In genomic region chr1:3530931-3531818, GRCh38 we compare ENCODE assay signal across 8 cellular contexts.
A peak's percentile ranks its signal among the peaks of the same experiment; 100 is the strongest.
DNase-seq lines count a peak whose midpoint lies in the region; ATAC-seq, FAIRE-seq and TF ChIP-seq lines count a peak whose summit lies in the region.

No MANE protein-coding gene starts in this region.

- POLR2A ChIA-PET in HepG2 (lab: Yijun Ruan, JAX): no interaction called here

- TF ChIP-seq RAD21 in HepG2 (CRISPR knock-in tag; IDR thresholded peaks at IDR 0.05): no peak

- H3K4me2 ChIP-seq in HepG2 (ENCODE audit: low read depth, low read length): peak overlapping the region; percentile 71

- ATAC-seq in HepG2 (peak; percentile 54), GM18520 (IDR thresholded peaks at IDR 0.05; ENCODE audit: unreplicated experiment) (no peak)

- no peak for TF ChIP-seq POLR2A in HepG2 (IDR thresholded peaks at IDR 0.05; ENCODE audit: insufficient read depth in 1 of 2, low read depth in 2 of 2, low read length in 2 of 2)

- H3K79me2 ChIP-seq in HepG2 (ENCODE audit: insufficient read depth, low read length): no peaks in the 10 kb centered on the region

- H3K9ac ChIP-seq in colonic mucosa (ENCODE audit: low read depth in 2 of 2, low read length in 2 of 2) (peak overlapping the region; percentile 69 to 72), HepG2 (ENCODE audit: insufficient read depth, low read depth, low read length) (no peak overlapping the region)

- H3K27me3 ChIP-seq in colonic mucosa: no peaks in the 10 kb centered on the region
- peaks cover 23 to 79% of the 10 kb centered on the region in 2 experiments for H3K27me3 ChIP-seq in HepG2 (ENCODE audit: control insufficient read depth in 1 of 2, insufficient read depth in 2 of 2, low read length in 2 of 2)

- DNase-seq in COLO829 (ENCODE audit: low spot score) (peak; percentile 73), NCI-H128 (lab: John Stamatoyannopoulos, UW; ENCODE audit: unreplicated experiment) (peak; percentile 50), colonic mucosa (peak; percentile 84), HepG2 (ENCODE audit: low spot score) (peak; percentile 67), medulla oblongata (ENCODE audit: extremely low spot score) (no peak)
- DNase-seq in activated CD4-positive, alpha-beta T cell treated with anti-CD3 and anti-CD28 coated beads for 4 hours: peak; percentile 71
- DNase-seq in stimulated activated CD4-positive, alpha-beta T cell treated with anti-CD3 and anti-CD28 coated beads, Interleukin-4, amount 100 ng/mL, for 24 hours: peak; percentile 74

- H3K4me3 ChIP-seq in colonic mucosa (peak overlapping the region; percentile 59), HepG2 (replicated peaks in 1 of 3; ENCODE audit: insufficient read depth in 1 of 3, low read depth in 2 of 3, low read length in 3 of 3) (peak overlapping the region; percentile 37 to 58 (median 41); a peak in 4 of 6 replicates)

- TF ChIP-seq CTCF in colonic mucosa (IDR thresholded peaks at IDR 0.05) (no peak), HepG2 (CRISPR knock-in tag; IDR thresholded peaks at IDR 0.05) (no peak)

- H3K4me1 ChIP-seq in colonic mucosa (peaks cover 15% of the 10 kb centered on the region), HepG2 (ENCODE audit: insufficient read depth, low read length) (peaks cover 9% of the 10 kb centered on the region)

- H3K36me3 ChIP-seq in colonic mucosa (no peaks in the 10 kb centered on the region), HepG2 (replicated peaks in 1 of 2; ENCODE audit: control insufficient read depth in 1 of 2, insufficient read depth in 2 of 2, low read length in 2 of 2) (no peaks in the 10 kb centered on the region)

- in situ Hi-C loops in HepG2 (cut with HindIII; ENCODE audit: extremely low pct_ligation_motif_present, low pct_unique_long_range_greater_than_20kb): no loop called here

- CTCF ChIA-PET in HepG2 (lab: Yijun Ruan, JAX; ENCODE audit: low intra/inter-chr PET ratio, low total read pairs): no interaction called here

- peaks cover 21% of the 10 kb centered on the region; the same call in 1 of the 2 replicates for H4K20me1 ChIP-seq in HepG2 (ENCODE audit: insufficient read depth, low read length)

- no peak for FAIRE-seq in HepG2 (lab: Jason Lieb, UNC)

- no peak overlapping the region for H2AFZ ChIP-seq in HepG2 (ENCODE audit: low read length)

- no TSS peak for BruUV-seq in HepG2 (replicated peaks; lab: Mats Ljungman, UMichigan)

- WGBS in HepG2 (ENCODE audit: low lambda C conversion rate): 16% methylated on average over 19 of the region's 96 CpGs

- no peaks in the 10 kb centered on the region for H3K9me3 ChIP-seq in colonic mucosa
- no peaks in the 10 kb centered on the region for H3K9me3 ChIP-seq in HepG2 (ENCODE audit: low read length)

- H3K27ac ChIP-seq in colonic mucosa (peak overlapping the region; percentile 44), HepG2 (ENCODE audit: extremely low read length, insufficient read depth, low read length) (no peak overlapping the region)

- intact Hi-C loops in colonic mucosa (cut with DNase I): no loop called here
- intact Hi-C loops in HepG2 (cut with micrococcal nuclease; ENCODE audit: unreplicated experiment): no loop called here

- no peak for TF ChIP-seq EP300 in HepG2 (IDR thresholded peaks at IDR 0.05; ENCODE audit: low read depth in 2 of 2, low read length in 2 of 2)
- TF ChIP-seq EP300 in HepG2 (CRISPR knock-in tag; IDR thresholded peaks at IDR 0.05; ENCODE audit: borderline replicate concordance): no peak

TF ChIP-seq in HepG2, 621 proteins besides CTCF, POLR2A, EP300 and RAD21 (continues in another document):
- TF ChIP-seq PATZ1 (CRISPR knock-in tag; IDR thresholded peaks at IDR 0.05) (peak; percentile 35; the same call in 1 of the 2 replicates), ZNF230 (CRISPR knock-in tag; IDR thresholded peaks at IDR 0.05) (no peak), FOXO1 (CRISPR knock-in tag; IDR thresholded peaks at IDR 0.05) (no peak), ZBTB14 (CRISPR knock-in tag; IDR thresholded peaks at IDR 0.05) (peak; percentile 91), ZNF362 (CRISPR knock-in tag; IDR thresholded peaks at IDR 0.05; ENCODE audit: borderline replicate concordance) (no peak), ZNF552 (CRISPR knock-in tag; IDR thresholded peaks at IDR 0.05; ENCODE audit: borderline replicate concordance) (no peak), TEAD3 (CRISPR knock-in tag; optimal IDR thresholded peaks at IDR 0.05; ENCODE audit: borderline replicate concordance) (peak; percentile 79), ZNF564 (CRISPR knock-in tag; IDR thresholded peaks at IDR 0.05) (0 out of 2 replicates have a peak, but pooled peaks have one; percentile 67), ZNF333 (CRISPR knock-in tag; IDR thresholded peaks at IDR 0.05; ENCODE audit: borderline replicate concordance) (no peak), ZNF468 (CRISPR knock-in tag; IDR thresholded peaks at IDR 0.05) (no peak), POLR2G (IDR thresholded peaks at IDR 0.05; ENCODE audit: low read depth, low read length) (peak; percentile 22; the same call in 1 of the 2 replicates), SAFB2 (CRISPR knock-in tag; IDR thresholded peaks at IDR 0.05; ENCODE audit: borderline replicate concordance, low read depth) (no peak), ZGPAT (CRISPR knock-in tag; IDR thresholded peaks at IDR 0.05) (no peak), RFX3 (CRISPR knock-in tag; IDR thresholded peaks at IDR 0.05) (no peak), CEBPG (CRISPR knock-in tag; IDR thresholded peaks at IDR 0.05) (no peak), ZNF432 (CRISPR knock-in tag; IDR thresholded peaks at IDR 0.05; ENCODE audit: borderline replicate concordance) (no peak), SALL1 (CRISPR knock-in tag; IDR thresholded peaks at IDR 0.05) (0 out of 2 replicates have a peak, but pooled peaks have one; percentile 12), ARNT2 (CRISPR knock-in tag; IDR thresholded peaks at IDR 0.05; ENCODE audit: low read depth) (no peak), ZNF607 (CRISPR knock-in tag; IDR thresholded peaks at IDR 0.05; ENCODE audit: borderline replicate concordance) (no peak), NR0B2 (CRISPR knock-in tag; IDR thresholded peaks at IDR 0.05) (no peak), MTF2 (CRISPR knock-in tag; IDR thresholded peaks at IDR 0.05; ENCODE audit: borderline replicate concordance) (no peak), ZNF124 (CRISPR knock-in tag; IDR thresholded peaks at IDR 0.05) (no peak), BHLHE40 (IDR thresholded peaks at IDR 0.05; ENCODE audit: low read length) (peak; percentile 40; the same call in 1 of the 2 replicates), ZKSCAN1 (IDR thresholded peaks at IDR 0.05; ENCODE audit: low read length) (no peak), AGO1 (IDR thresholded peaks at IDR 0.05; ENCODE audit: low read depth, low read length, poor library complexity, severe bottlenecking) (peak; percentile 99), AGO2 (optimal IDR thresholded peaks at IDR 0.05; ENCODE audit: low read depth, low read length) (peak; percentile 97)
